In the genomic region with DNA sequence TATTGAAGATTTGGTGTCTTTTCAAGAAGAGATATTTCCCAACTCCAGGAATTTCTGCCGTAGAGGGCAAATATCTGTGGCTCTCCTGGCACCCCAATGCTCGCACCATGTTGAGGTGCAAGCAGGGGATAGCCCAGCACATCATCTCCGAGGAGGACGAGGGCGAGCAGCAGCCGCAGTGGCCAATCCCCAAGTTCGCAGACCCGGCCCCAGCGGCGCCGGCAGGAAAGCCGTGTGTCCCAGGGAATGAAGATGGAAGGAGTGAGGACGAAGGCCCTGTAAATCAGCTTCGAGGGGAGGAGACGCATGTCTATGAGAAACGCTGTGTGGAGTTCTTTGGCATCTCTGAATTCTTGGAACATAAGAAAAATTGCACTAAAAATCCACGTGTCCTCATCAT, we compare ENCODE assay signal across 28 cellular contexts.
"Had no signal": no experiment of that assay in that cellular context is flagged by ENCODE, and none has a peak within 500 bp of the region (broad histone marks: within the 10 kb centered on the region; RNA-seq: fewer than 3 reads in every experiment).

No MANE protein-coding gene starts in this region.

- H3K36me3 ChIP-seq: stomach, suprapubic skin, thoracic aorta, thyroid gland, tibial artery, tibial nerve, transverse colon, upper lobe of left lung, upper lobe of right lung, uterus, vagina had no signal

- H3K4me3 ChIP-seq: stomach, suprapubic skin, thoracic aorta, thyroid gland, tibial artery, tibial nerve, transverse colon, upper lobe of left lung, upper lobe of right lung, uterus, vagina had no signal

- H3K9me3 ChIP-seq: suprapubic skin, testis, thyroid gland, tibial artery, transverse colon, upper lobe of left lung, upper lobe of right lung, uterus, vagina had no signal

- H3K4me1 ChIP-seq: stomach, suprapubic skin, testis, tibial artery, tibial nerve, transverse colon, upper lobe of left lung, upper lobe of right lung, uterus, vagina had no signal

- H3K4me1 Mint-ChIP-seq: stimulated activated effector memory CD8-positive, alpha-beta T cell treated with anti-CD3 and anti-CD28 coated beads, Interleukin-12 subunit alpha, Interleukin-12 subunit beta, amount 100 ng/mL, for 72 hours; stimulated activated memory B cell treated with anti-CD40 and anti-IgM and Interleukin-4, amounts not matched to agents 10 μg/mL and 1 μg/mL and 100 μg/mL, for 72 hours; stimulated activated naive B cell treated with anti-CD40 and anti-IgM and Interleukin-4, amounts not matched to agents 10 μg/mL and 1 μg/mL and 100 μg/mL, for 72 hours; stimulated activated naive CD8-positive, alpha-beta T cell treated with anti-CD3 and anti-CD28 coated beads, Interleukin-15, amount 100 ng/mL, for 72 hours had no signal

- H3K9me3 Mint-ChIP-seq: stimulated activated memory B cell treated with anti-CD40 and anti-IgM and Interleukin-4, amounts not matched to agents 10 μg/mL and 1 μg/mL and 100 μg/mL, for 72 hours had no signal

- H3K27ac Mint-ChIP-seq: stimulated activated effector memory CD8-positive, alpha-beta T cell treated with anti-CD3 and anti-CD28 coated beads, Interleukin-12 subunit alpha, Interleukin-12 subunit beta, amount 100 ng/mL, for 72 hours; stimulated activated memory B cell treated with anti-CD40 and anti-IgM and Interleukin-4, amounts not matched to agents 10 μg/mL and 1 μg/mL and 100 μg/mL, for 72 hours; stimulated activated naive B cell treated with anti-CD40 and anti-IgM and Interleukin-4, amounts not matched to agents 10 μg/mL and 1 μg/mL and 100 μg/mL, for 72 hours; stimulated activated naive CD8-positive, alpha-beta T cell treated with anti-CD3 and anti-CD28 coated beads, Interleukin-15, amount 100 ng/mL, for 72 hours; stimulated activated naive CD8-positive, alpha-beta T cell treated with anti-CD3 and anti-CD28 coated beads, Interleukin-15, Interleukin-2, amounts not matched to agents 100 ng/mL and 50 ng/mL, for 24 hours; type B pancreatic cell had no signal

- H3K27me3 Mint-ChIP-seq: stimulated activated naive CD8-positive, alpha-beta T cell treated with anti-CD3 and anti-CD28 coated beads, Interleukin-15, amount 100 ng/mL, for 72 hours had no signal

- H3K27ac ChIP-seq: stomach, suprapubic skin, testis, thoracic aorta, thyroid gland, tibial artery, tibial nerve, transverse colon, upper lobe of left lung, upper lobe of right lung, uterus, vagina had no signal

- H3K27me3 ChIP-seq: stomach, suprapubic skin, testis, thyroid gland, tibial artery, tibial nerve, transverse colon, upper lobe of left lung, upper lobe of right lung, uterus, vagina had no signal

- DNase-seq: stimulated activated CD4-positive, alpha-beta T cell treated with anti-CD3 and anti-CD28 coated beads, Interleukin-2, amount 100 ng/mL, for 48 hours; stimulated activated CD4-positive, alpha-beta T cell treated with anti-CD3 and anti-CD28 coated beads, Interleukin-4, amount 100 ng/mL, for 1 hour; stimulated activated CD4-positive, alpha-beta T cell treated with anti-CD3 and anti-CD28 coated beads, Interleukin-4, amount 100 ng/mL, for 24 hours; stimulated activated CD4-positive, alpha-beta T cell treated with anti-CD3 and anti-CD28 coated beads, Interleukin-4, amount 100 ng/mL, for 4 hours; stimulated activated CD8-positive, alpha-beta memory T cell treated with anti-CD3 and anti-CD28 coated beads, Interleukin-4, amount 100 ng/mL, for 48 hours; stimulated activated naive B cell treated with anti-CD40 and anti-IgM and Interleukin-4, amounts not matched to agents 10 μg/mL and 1 μg/mL and 100 μg/mL, for 72 hours; stimulated activated naive CD4-positive, alpha-beta T cell; stimulated activated naive CD4-positive, alpha-beta T cell treated with Interleukin-2 at 50 U/mL for 16 hours; stimulated activated naive CD8-positive, alpha-beta T cell treated with anti-CD3 and anti-CD28 coated beads, Interleukin-15, amount 100 ng/mL, for 72 hours; stimulated activated naive CD8-positive, alpha-beta T cell treated with anti-CD3 and anti-CD28 coated beads, Interleukin-15, Interleukin-2, amounts not matched to agents 100 U/mL and 50 U/mL, for 24 hours; stomach; substantia nigra; testis; thyroid gland; transverse colon; trophoblast cell; upper lobe of right lung; uterus had no signal

- ATAC-seq: stimulated activated memory B cell treated with anti-CD40 and anti-IgM and Interleukin-4, amounts not matched to agents 10 μg/mL and 1 μg/mL and 100 μg/mL, for 72 hours; stimulated activated naive B cell treated with anti-CD40 and anti-IgM and Interleukin-4, amounts not matched to agents 10 μg/mL and 1 μg/mL and 100 μg/mL, for 72 hours; stimulated activated naive CD8-positive, alpha-beta T cell treated with anti-CD3 and anti-CD28 coated beads, Interleukin-15, Interleukin-2, amounts not matched to agents 100 U/mL and 50 U/mL, for 24 hours had no signal

- H3K4me3 Mint-ChIP-seq: stimulated activated effector memory CD8-positive, alpha-beta T cell treated with anti-CD3 and anti-CD28 coated beads, Interleukin-12 subunit alpha, Interleukin-12 subunit beta, amount 100 ng/mL, for 72 hours; stimulated activated memory B cell treated with anti-CD40 and anti-IgM and Interleukin-4, amounts not matched to agents 10 μg/mL and 1 μg/mL and 100 μg/mL, for 72 hours; stimulated activated naive B cell treated with anti-CD40 and anti-IgM and Interleukin-4, amounts not matched to agents 10 μg/mL and 1 μg/mL and 100 μg/mL, for 72 hours; stimulated activated naive CD8-positive, alpha-beta T cell treated with anti-CD3 and anti-CD28 coated beads, Interleukin-15, amount 100 ng/mL, for 72 hours; stimulated activated naive CD8-positive, alpha-beta T cell treated with anti-CD3 and anti-CD28 coated beads, Interleukin-15, Interleukin-2, amounts not matched to agents 100 ng/mL and 50 ng/mL, for 24 hours; type B pancreatic cell had no signal

- H3K36me3 Mint-ChIP-seq: stimulated activated effector memory CD8-positive, alpha-beta T cell treated with anti-CD3 and anti-CD28 coated beads, Interleukin-12 subunit alpha, Interleukin-12 subunit beta, amount 100 ng/mL, for 72 hours; stimulated activated memory B cell treated with anti-CD40 and anti-IgM and Interleukin-4, amounts not matched to agents 10 μg/mL and 1 μg/mL and 100 μg/mL, for 72 hours had no signal
